ENCODE assay signal across 7 cellular contexts in the genomic region with DNA sequence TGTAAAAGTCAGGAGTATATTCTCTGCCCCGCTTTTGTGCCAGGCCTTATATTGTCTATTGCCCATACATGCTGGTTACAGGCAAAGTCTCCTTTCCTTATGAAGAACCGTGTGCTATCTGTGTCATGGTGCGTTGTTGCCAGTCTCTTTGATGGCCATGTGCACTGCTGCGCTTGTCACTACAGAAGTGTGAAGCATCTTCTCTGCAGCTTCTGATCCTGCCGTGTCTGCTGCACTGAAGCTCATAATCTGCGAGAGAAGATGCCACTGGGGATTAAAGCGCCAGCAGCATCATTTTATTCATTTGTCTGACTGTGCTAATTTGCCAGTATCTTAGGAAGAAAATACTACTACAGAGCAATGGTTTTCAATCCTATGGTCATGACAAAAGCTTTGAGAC.
"Had no signal": no experiment of that assay in that cellular context is flagged by ENCODE, and none has a peak within 500 bp of the region (broad histone marks: within the 10 kb centered on the region; RNA-seq: fewer than 3 reads in every experiment).

No MANE protein-coding gene starts in this region.

- H3K9ac ChIP-seq: GM23248 had no signal

- H3K4me3 ChIP-seq: GM23248, HAP-1 had no signal

- H3K36me3 Mint-ChIP-seq: IgD-negative memory B cell had no signal

- DNase-seq: GM23248, GOT3, H7, HFFc6 had no signal

- H3K27ac Mint-ChIP-seq: HFFc6, IgD-negative memory B cell had no signal

- H3K9me3 ChIP-seq: HAP-1 had no signal

- H3K9me3 Mint-ChIP-seq: IgD-negative memory B cell had no signal

- H3K27me3 Mint-ChIP-seq: IgD-negative memory B cell had no signal

- H3K4me1 Mint-ChIP-seq: IgD-negative memory B cell had no signal

- H2AFZ ChIP-seq: GM23248 had no signal

- H3K4me3 Mint-ChIP-seq: HFFc6, IgD-negative memory B cell had no signal

- H3K4me1 ChIP-seq: HAP-1 had no signal

- H3K27ac ChIP-seq: GM23248, HL-60 had no signal

- H3K36me3 ChIP-seq: HAP-1 had no signal
